In genomic region chr7:135976312-135977019, GRCh38 we compare ENCODE assay signal across 8 cellular contexts. TPM values are rescaled to one million over a fixed set of nuclear protein-coding genes. Genes with fewer than 3 reads are reported as not detected.
DNase-seq lines count a peak whose midpoint lies in the region; ATAC-seq, FAIRE-seq and TF ChIP-seq lines count a peak whose summit lies in the region.

No MANE protein-coding gene starts in this region.

- CTCF ChIA-PET in RWPE1 (lab: Yijun Ruan, JAX), result no interaction called here

- peak; percentile 14 for ATAC-seq in HG02852 (IDR thresholded peaks at IDR 0.05; ENCODE audit: unreplicated experiment)
- ATAC-seq in left lobe of liver, result peak; percentile 47
- no peak for ATAC-seq in GM18870 (IDR thresholded peaks at IDR 0.05; ENCODE audit: unreplicated experiment)

- no peaks in the 10 kb centered on the region for H3K27me3 ChIP-seq in bronchial epithelial cell (ENCODE audit: control insufficient read depth, insufficient read depth, low read length)

- POLR2A ChIA-PET in RWPE1 (lab: Yijun Ruan, JAX; ENCODE audit: low non-redundant PET), result no interaction called here

- FAIRE-seq in bronchial epithelial cell (lab: Jason Lieb, UNC), result no peak

- DNase-seq in NCI-H82 (lab: John Stamatoyannopoulos, UW) (peak; percentile 55), NCI-H82 treated with DMSO at 0.1 percent for 48 hours (lab: John Stamatoyannopoulos, UW; ENCODE audit: unreplicated experiment) (no peak), RWPE1 (ENCODE audit: low spot score) (peak; percentile 26), bronchial epithelial cell (ENCODE audit: low read depth) (peak; percentile 40), left lobe of liver (ENCODE audit: low spot score) (no peak)
- peak in 5 of 6 experiments; percentile 21 to 60 (median 40) for DNase-seq in stimulated activated naive CD4-positive, alpha-beta T cell (lab: John Stamatoyannopoulos, UW)

- peak overlapping the region; percentile 75 for H3K27ac ChIP-seq in RWPE1

- H3K36me3 ChIP-seq in bronchial epithelial cell (ENCODE audit: control insufficient read depth, insufficient read depth, low read length), result peaks cover 2% of the 10 kb centered on the region

- H3K4me3 ChIP-seq in bronchial epithelial cell (ENCODE audit: low read depth, low read length), result peak overlapping the region; percentile 95

- no peak for TF ChIP-seq CTCF in RWPE1 (conservative IDR thresholded peaks at IDR 0.05; ENCODE audit: low read depth)
- no peak for TF ChIP-seq CTCF in bronchial epithelial cell (IDR thresholded peaks at IDR 0.05; ENCODE audit: insufficient read depth, low read length, severe bottlenecking)

RNA-seq across cellular contexts. Expression of gene MTPN, which starts 0.7 kb away (rescaled TPM):
- 90.6 and 118 TPM in 2 replicates for total RNA-seq in bronchial epithelial cell
- 29.5 TPM for total RNA-seq in left lobe of liver

Comparison
In these comparisons a context has a peak if more than half of its experiments do, and no peak if none do; other contexts are left out.
1. DNase-seq: peak in NCI-H82 (single experiment), RWPE1 (single experiment), bronchial epithelial cell (single experiment) and stimulated activated naive CD4-positive, alpha-beta T cell (5 of 6); none in NCI-H82 treated with DMSO at 0.1 percent for 48 hours (single experiment) and left lobe of liver (single experiment).